In genomic region chr3:12386479-12386878, GRCh38 we compare ENCODE assay signal across 5 cellular contexts.
DNase-seq lines count a peak whose midpoint lies in the region; ATAC-seq, FAIRE-seq and TF ChIP-seq lines count a peak whose summit lies in the region.
"Not testable (repeated sequence)": the region's sequence is repeated elsewhere in the genome, so short reads cannot be mapped to it uniquely, and the experiment has no call there.

No MANE protein-coding gene starts in this region.

- peak; percentile 90 for ATAC-seq in mucosa of descending colon

- not testable (repeated sequence) for DNase-seq in Caco-2; hepatocyte (ENCODE audit: low spot score); mucosa of descending colon
- DNase-seq in small intestine, result peak; percentile 72

- not testable (repeated sequence) for H3K4me1 Mint-ChIP-seq in Caco-2 (ENCODE audit: low read depth, unreplicated experiment)

- H4K20me1 ChIP-seq in hepatocyte (ENCODE audit: insufficient read depth, poor library complexity, severe bottlenecking), result not testable (repeated sequence)

- H3K27ac Mint-ChIP-seq in Caco-2 (ENCODE audit: unreplicated experiment), result not testable (repeated sequence)

- TF ChIP-seq CTCF in Caco-2 (IDR thresholded peaks at IDR 0.05; ENCODE audit: insufficient read depth in 1 of 2, low read depth in 1 of 2, low read length in 1 of 2, severe bottlenecking in 1 of 2, unreplicated experiment in 1 of 2); hepatocyte (IDR thresholded peaks at IDR 0.05; ENCODE audit: poor library complexity); mucosa of descending colon (IDR thresholded peaks at IDR 0.05): not testable (repeated sequence)

- H3K36me3 ChIP-seq in Caco-2 (ENCODE audit: control insufficient read depth, insufficient read depth, low read length); hepatocyte (replicated peaks; ENCODE audit: insufficient read depth, low read depth); mucosa of descending colon (ENCODE audit: low read depth); small intestine (ENCODE audit: control insufficient read depth in 2 of 2, insufficient read depth in 2 of 2, low read length in 2 of 2): not testable (repeated sequence)

- H3K9me2 ChIP-seq in hepatocyte (replicated peaks; ENCODE audit: insufficient read depth), result not testable (repeated sequence)

- not testable (repeated sequence) for H3K4me3 ChIP-seq in Caco-2 (ENCODE audit: low read depth, low read length); hepatocyte; mucosa of descending colon; small intestine (ENCODE audit: low read depth in 1 of 2, low read length in 2 of 2)

- H3K79me2 ChIP-seq in hepatocyte, result not testable (repeated sequence)

- BruUV-seq in Caco-2 (replicated peaks; lab: Mats Ljungman, UMichigan), result not testable (repeated sequence)

- intact Hi-C loops in Caco-2 (cut with micrococcal nuclease; ENCODE audit: unreplicated experiment), result loop anchor here (1.0 kb wide), 1 partner anchor 32 kb away; no protein-coding TSS in a partner anchor
- intact Hi-C loops in mucosa of descending colon (cut with DNase I, micrococcal nuclease), result not testable (repeated sequence)

- peak; percentile 89 for FAIRE-seq in colon (lab: Jason Lieb, UNC)
- peak; percentile 68 for FAIRE-seq in small intestine (lab: Jason Lieb, UNC)

- peak overlapping the region; percentile 9 for H3K4me2 ChIP-seq in hepatocyte

- H3K27me3 Mint-ChIP-seq in Caco-2 (ENCODE audit: insufficient read depth, unreplicated experiment), result not testable (repeated sequence)

- 57% methylated on average over 2 of the region's 2 CpGs for WGBS in hepatocyte (ENCODE audit: low lambda C conversion rate, missing lambda C conversion rate)
- 18 to 67% (median 52%) methylated on average over 2 of the region's 2 CpGs for WGBS in small intestine, 3 donors

- H3K4me1 ChIP-seq in Caco-2 (peaks cover 21% of the 10 kb centered on the region), hepatocyte (ENCODE audit: insufficient read depth) (peaks cover 19% of the 10 kb centered on the region)
- H3K4me1 ChIP-seq in mucosa of descending colon (ENCODE audit: low read depth); small intestine (ENCODE audit: control insufficient read depth in 2 of 2, insufficient read depth in 1 of 2, low read depth in 1 of 2, low read length in 1 of 2): not testable (repeated sequence)

- CTCF ChIA-PET in Caco-2 (lab: Charles Lee), result not testable (repeated sequence)

- peak overlapping the region; percentile 32 for H3K4me3 Mint-ChIP-seq in Caco-2 (ENCODE audit: unreplicated experiment)

- POLR2A ChIA-PET in Caco-2 (lab: Charles Lee), result not testable (repeated sequence)

- not testable (repeated sequence) for H3K27me3 ChIP-seq in Caco-2 (replicated peaks; ENCODE audit: control insufficient read depth, insufficient read depth, low read length); hepatocyte; small intestine (ENCODE audit: control insufficient read depth in 2 of 2, insufficient read depth in 2 of 2, low read length in 2 of 2)

- H3K9me3 ChIP-seq in Caco-2; hepatocyte (ENCODE audit: low read depth); mucosa of descending colon; small intestine (ENCODE audit: control insufficient read depth, low read depth): not testable (repeated sequence)

- H3K36me3 Mint-ChIP-seq in Caco-2 (ENCODE audit: insufficient read depth, unreplicated experiment), result peaks cover 28% of the 10 kb centered on the region

- H2AFZ ChIP-seq in hepatocyte, result not testable (repeated sequence)

- not testable (repeated sequence) for H3K9me3 Mint-ChIP-seq in Caco-2 (ENCODE audit: unreplicated experiment)

- H3K27ac ChIP-seq in hepatocyte, result peak overlapping the region; percentile 30
- not testable (repeated sequence) for H3K27ac ChIP-seq in small intestine (ENCODE audit: low read depth in 1 of 2, low read length in 1 of 2)
